9 cellular contexts compared by ENCODE assay signal in the genomic region with DNA sequence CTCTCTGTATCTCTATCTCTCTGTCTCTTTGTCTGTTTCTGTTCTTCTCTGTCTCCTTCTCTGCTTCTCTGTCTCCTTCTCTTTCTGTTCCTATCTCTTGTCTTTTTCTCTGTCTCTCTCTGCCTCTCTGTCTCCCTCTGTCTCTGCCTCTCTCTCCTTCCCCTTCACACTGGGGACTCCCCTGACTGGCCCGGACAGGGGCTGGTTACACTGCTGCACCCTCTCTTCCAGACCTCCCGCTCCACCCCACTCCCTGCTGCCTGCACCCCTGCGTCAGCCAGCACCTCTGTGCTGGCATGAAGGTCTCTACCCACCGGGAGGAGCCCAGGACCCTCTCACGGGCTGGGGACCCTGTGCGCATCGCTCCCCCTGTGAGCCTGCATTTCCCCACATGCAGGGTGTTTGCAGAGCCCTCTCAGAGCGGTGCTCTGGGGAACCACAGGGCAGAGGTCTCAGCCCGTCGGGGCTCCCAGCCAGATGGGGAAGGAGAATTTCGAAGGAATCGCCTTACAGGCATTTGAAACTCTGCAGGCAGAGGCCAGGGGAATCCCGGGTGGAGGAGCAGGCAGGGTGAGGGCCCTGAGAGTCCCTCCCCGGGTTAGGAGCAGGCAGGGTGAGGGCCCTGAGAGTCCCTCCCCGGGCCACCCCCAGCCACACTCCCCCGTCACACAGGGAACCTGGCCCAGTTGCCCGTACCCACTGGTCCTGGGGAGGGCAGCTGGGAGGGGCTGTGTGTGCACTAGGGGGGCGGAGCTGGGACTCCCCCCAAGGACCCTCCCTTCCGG. TPM values are rescaled to one million over a fixed set of nuclear protein-coding genes. Genes with fewer than 3 reads are reported as not detected.
DNase-seq lines count a peak whose midpoint lies in the region; ATAC-seq lines count a peak whose summit lies in the region.
"Had no signal": no experiment of that assay in that cellular context is flagged by ENCODE, and none has a peak within 500 bp of the region (broad histone marks: within the 10 kb centered on the region; RNA-seq: fewer than 3 reads in every experiment).

No MANE protein-coding gene starts in this region.

- H3K36me3 ChIP-seq in adipocyte (ENCODE audit: control insufficient read depth, insufficient read depth, low read length, severe bottlenecking) = no peaks in the 10 kb centered on the region

- H3K4me1 ChIP-seq in adipocyte (ENCODE audit: control insufficient read depth, insufficient read depth, low read length) = peaks cover 4% of the 10 kb centered on the region

- peaks cover 13% of the 10 kb centered on the region for H3K27me3 ChIP-seq in adipocyte (replicated peaks; ENCODE audit: control insufficient read depth, insufficient read depth, low read length)

- no peaks in the 10 kb centered on the region for H3K9me3 ChIP-seq in adipocyte (ENCODE audit: control insufficient read depth, low read length)

- no peak for DNase-seq in activated CD4-positive, CD25-positive, alpha-beta regulatory T cell treated with anti-CD3 and anti-CD28 coated beads, Interleukin-2, amount 50 U/mL, for 72 hours
- DNase-seq in adipocyte (ENCODE audit: low read depth) (peak; percentile 36), retina (peak; percentile 54), mesenteric fat pad (ENCODE audit: low spot score) (no peak), SHP77 (lab: John Stamatoyannopoulos, UW) (no peak), DMS114 treated with DMSO at 0.1 percent for 48 hours (lab: John Stamatoyannopoulos, UW; ENCODE audit: unreplicated experiment) (no peak)
- DNase-seq: activated CD4-positive, alpha-beta T cell treated with anti-CD3 and anti-CD28 coated beads for 48 hours had no signal

- no peak overlapping the region for H3K9ac ChIP-seq in adipocyte (ENCODE audit: low read length)

- peak; percentile 54 for ATAC-seq in activated CD4-positive, CD25-positive, alpha-beta regulatory T cell treated with anti-CD3 and anti-CD28 coated beads, Interleukin-2, amount 50 U/mL, for 24 hours
- peak; percentile 32 for ATAC-seq in HG03039 (IDR thresholded peaks at IDR 0.05; ENCODE audit: unreplicated experiment)

- H3K4me3 ChIP-seq in adipocyte (ENCODE audit: low read length) = no peak overlapping the region

RNA-seq across cellular contexts. Expression of gene TCF3, which starts 16.1 kb away (rescaled TPM):
- total RNA-seq in mesenteric fat pad = 44.4 TPM

Comparison
In these comparisons a context has a peak if more than half of its experiments do, and no peak if none do; other contexts are left out.
1. DNase-seq: peak in adipocyte (single experiment) and retina (single experiment); none in activated CD4-positive, CD25-positive, alpha-beta regulatory T cell treated with anti-CD3 and anti-CD28 coated beads, Interleukin-2, amount 50 U/mL, for 72 hours (single experiment), mesenteric fat pad (single experiment), SHP77 (0 of 2) and DMS114 treated with DMSO at 0.1 percent for 48 hours (single experiment).